In genomic region chr6:21587925-21588811, GRCh38 we compare ENCODE assay signal across 8 cellular contexts. TPM values are rescaled to one million over a fixed set of nuclear protein-coding genes. Genes with fewer than 3 reads are reported as not detected.
A peak's percentile ranks its signal among the peaks of the same experiment; 100 is the strongest.
DNase-seq lines count a peak whose midpoint lies in the region; ATAC-seq and TF ChIP-seq lines count a peak whose summit lies in the region.

No MANE protein-coding gene starts in this region.

- H3K27ac ChIP-seq in VCaP = peak overlapping the region; percentile 99
- H3K27ac ChIP-seq in duodenal mucosa (ENCODE audit: low read depth, low read length) = peak overlapping the region; percentile 87
- H3K27ac ChIP-seq in lower lobe of right lung = peak overlapping the region; percentile 81

- H3K9me3 ChIP-seq in duodenal mucosa (ENCODE audit: control insufficient read depth in 1 of 2, low read length in 2 of 2) (no peaks in the 10 kb centered on the region), lower lobe of right lung (no peaks in the 10 kb centered on the region)

- H3K9ac ChIP-seq in duodenal mucosa (ENCODE audit: low read depth in 1 of 2, low read length in 2 of 2) = peak overlapping the region; percentile 87 to 90

- intact Hi-C loops in lower lobe of right lung (cut with DNase I) = loop anchor here (10.0 kb wide), 1 partner anchor 1023 kb away; no protein-coding TSS in a partner anchor

- H3K36me3 ChIP-seq in duodenal mucosa (ENCODE audit: control insufficient read depth in 1 of 2, insufficient read depth in 2 of 2, low read length in 2 of 2) (no peaks in the 10 kb centered on the region), lower lobe of right lung (no peaks in the 10 kb centered on the region)

- ATAC-seq in GM18517 (IDR thresholded peaks at IDR 0.05; ENCODE audit: unreplicated experiment) = peak; percentile 28
- ATAC-seq in HG02884 (IDR thresholded peaks at IDR 0.05; ENCODE audit: unreplicated experiment) = peak; percentile 29
- ATAC-seq in lower lobe of right lung = peak; percentile 64 to 67

- DNase-seq in AG08396 (ENCODE audit: low spot score) = peak; percentile 46
- DNase-seq in NCI-H2081 (lab: John Stamatoyannopoulos, UW) = peak; percentile 80 to 92
- peak; percentile 72 for DNase-seq in lower lobe of right lung
- peak; percentile 22 for DNase-seq in stimulated activated naive CD4-positive, alpha-beta T cell treated with Interleukin-2 at 50 U/mL for 16 hours (lab: John Stamatoyannopoulos, UW)

- H3K4me3 ChIP-seq in duodenal mucosa (ENCODE audit: low read depth in 1 of 2, low read length in 2 of 2) (peak overlapping the region; percentile 92 to 93), lower lobe of right lung (peak overlapping the region; percentile 70)

- H3K27me3 ChIP-seq in duodenal mucosa (ENCODE audit: control insufficient read depth in 1 of 2, insufficient read depth in 2 of 2, low read length in 2 of 2) = no peaks in the 10 kb centered on the region
- no peaks in the 10 kb centered on the region for H3K27me3 ChIP-seq in lower lobe of right lung (ENCODE audit: low read depth)

- H3K4me1 ChIP-seq in duodenal mucosa (ENCODE audit: control insufficient read depth in 1 of 2, insufficient read depth in 2 of 2, low read length in 2 of 2) (peaks cover 12 to 13% of the 10 kb centered on the region in 2 donors), lower lobe of right lung (peaks cover 16% of the 10 kb centered on the region)

- TF ChIP-seq CTCF in VCaP (conservative IDR thresholded peaks at IDR 0.05) (no peak), lower lobe of right lung (IDR thresholded peaks at IDR 0.05) (no peak)

RNA-seq across cellular contexts. Expression of gene SOX4, which starts 5.4 kb away (rescaled TPM):
- total RNA-seq in lower lobe of right lung = 19.6 TPM

Comparison
In these comparisons a context has a peak if more than half of its experiments do, and no peak if none do; other contexts are left out.
1. Peak in every context shown above with its lines: DNase-seq, ATAC-seq, H3K4me3 ChIP-seq and H3K27ac ChIP-seq.
2. DNase-seq: peak in every context shown above with its lines; median percentile 86 in NCI-H2081; 72 in lower lobe of right lung; 46 in AG08396; 22 in stimulated activated naive CD4-positive, alpha-beta T cell treated with Interleukin-2 at 50 U/mL for 16 hours.